Comparison of ENCODE assay signal across 27 cellular contexts in the genomic region with DNA sequence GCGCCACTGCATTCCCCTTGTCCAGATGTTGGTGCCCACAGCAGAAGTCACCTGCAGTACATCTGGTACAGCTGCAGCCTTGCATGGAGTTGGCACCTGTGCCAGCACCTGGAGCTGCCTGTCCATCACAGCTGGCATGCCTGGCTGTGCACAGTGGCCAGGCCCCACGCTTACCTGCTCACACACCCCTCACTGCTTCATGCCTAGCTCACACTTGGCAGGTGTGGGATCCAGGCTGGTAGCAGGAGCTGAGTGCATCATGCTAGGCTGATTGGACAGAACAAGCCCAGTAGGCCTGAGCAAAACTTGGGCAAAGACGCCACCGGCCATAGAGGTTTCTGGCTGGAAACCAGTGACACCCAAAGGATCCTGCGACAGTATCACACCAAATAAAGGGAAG.
"Had no signal": no experiment of that assay in that cellular context is flagged by ENCODE, and none has a peak within 500 bp of the region (broad histone marks: within the 10 kb centered on the region; RNA-seq: fewer than 3 reads in every experiment).

No MANE protein-coding gene starts in this region.

- H3K9me3 ChIP-seq: ovary, psoas muscle, right lobe of liver, sigmoid colon, thoracic aorta, thyroid gland, tibial nerve, uterus had no signal

- H3K36me3 Mint-ChIP-seq: naive B cell; naive thymus-derived CD8-positive, alpha-beta T cell; natural killer cell treated with Interleukin-12 subunit alpha and Interleukin-12 subunit beta and Interleukin-15 and Interleukin-18, amount 100 ng/mL, for 72 hours; stimulated activated naive B cell treated with anti-CD40 and anti-IgM and Interleukin-4, amounts not matched to agents 10 μg/mL and 1 μg/mL and 100 μg/mL, for 72 hours; type B pancreatic cell had no signal

- DNase-seq: naive B cell; naive thymus-derived CD8-positive, alpha-beta T cell; nephron progenitor cell; occipital lobe; ovary; psoas muscle; right cardiac atrium; right lobe of liver; sigmoid colon; small intestine; stimulated activated CD4-positive, alpha-beta T cell treated with anti-CD3 and anti-CD28 coated beads, Interleukin-15, amount 100 ng/mL, for 24 hours; stimulated activated CD4-positive, alpha-beta T cell treated with anti-CD3 and anti-CD28 coated beads, Interleukin-2, amount 100 ng/mL, for 24 hours; stimulated activated CD4-positive, alpha-beta T cell treated with anti-CD3 and anti-CD28 coated beads, Interleukin-2, amount 100 ng/mL, for 48 hours; stimulated activated CD4-positive, alpha-beta T cell treated with anti-CD3 and anti-CD28 coated beads, Interleukin-4, amount 100 ng/mL, for 24 hours; stimulated activated naive B cell treated with anti-CD40 and anti-IgM and Interleukin-4, amounts not matched to agents 10 μg/mL and 1 μg/mL and 100 μg/mL, for 72 hours; stimulated activated naive CD4-positive, alpha-beta T cell treated with Interleukin-2 at 50 U/mL for 16 hours; stomach; thyroid gland; uterus had no signal

- H3K9me3 Mint-ChIP-seq: type B pancreatic cell had no signal

- H3K4me3 ChIP-seq: ovary, psoas muscle, right lobe of liver, sigmoid colon, stomach, thoracic aorta, thyroid gland, tibial nerve, uterus had no signal

- H3K9ac ChIP-seq: parathyroid adenoma had no signal

- H3K27me3 Mint-ChIP-seq: naive B cell; naive thymus-derived CD8-positive, alpha-beta T cell; natural killer cell treated with Interleukin-12 subunit alpha and Interleukin-12 subunit beta and Interleukin-15 and Interleukin-18, amount 100 ng/mL, for 72 hours; progenitor cell of endocrine pancreas; stimulated activated naive B cell treated with anti-CD40 and anti-IgM and Interleukin-4, amounts not matched to agents 10 μg/mL and 1 μg/mL and 100 μg/mL, for 72 hours; stimulated activated naive CD8-positive, alpha-beta T cell treated with anti-CD3 and anti-CD28 coated beads, Interleukin-15, Interleukin-2, amounts not matched to agents 100 ng/mL and 50 ng/mL, for 24 hours; type B pancreatic cell had no signal

- H3K4me1 Mint-ChIP-seq: naive B cell; naive thymus-derived CD8-positive, alpha-beta T cell; nephron progenitor cell; neural crest cell; stimulated activated naive B cell treated with anti-CD40 and anti-IgM and Interleukin-4, amounts not matched to agents 10 μg/mL and 1 μg/mL and 100 μg/mL, for 72 hours had no signal

- H3K27ac Mint-ChIP-seq: naive B cell; naive thymus-derived CD8-positive, alpha-beta T cell; natural killer cell treated with Interleukin-12 subunit alpha and Interleukin-12 subunit beta and Interleukin-15 and Interleukin-18, amount 100 ng/mL, for 72 hours; nephron progenitor cell; progenitor cell of endocrine pancreas; stimulated activated naive B cell treated with anti-CD40 and anti-IgM and Interleukin-4, amounts not matched to agents 10 μg/mL and 1 μg/mL and 100 μg/mL, for 72 hours; stimulated activated naive CD8-positive, alpha-beta T cell treated with anti-CD3 and anti-CD28 coated beads, Interleukin-15, Interleukin-2, amounts not matched to agents 100 ng/mL and 50 ng/mL, for 24 hours; type B pancreatic cell had no signal

- H3K36me3 ChIP-seq: ovary, right lobe of liver, sigmoid colon, stomach, thoracic aorta, thyroid gland, tibial nerve, uterus had no signal

- H3K4me3 Mint-ChIP-seq: naive B cell; naive thymus-derived CD8-positive, alpha-beta T cell; natural killer cell treated with Interleukin-12 subunit alpha and Interleukin-12 subunit beta and Interleukin-15 and Interleukin-18, amount 100 ng/mL, for 72 hours; nephron progenitor cell; neural crest cell; stimulated activated naive B cell treated with anti-CD40 and anti-IgM and Interleukin-4, amounts not matched to agents 10 μg/mL and 1 μg/mL and 100 μg/mL, for 72 hours; stimulated activated naive CD8-positive, alpha-beta T cell treated with anti-CD3 and anti-CD28 coated beads, Interleukin-15, Interleukin-2, amounts not matched to agents 100 ng/mL and 50 ng/mL, for 24 hours; type B pancreatic cell had no signal

- H3K27ac ChIP-seq: ovary, parathyroid adenoma, psoas muscle, right lobe of liver, sigmoid colon, stomach, thoracic aorta, thyroid gland, tibial nerve, uterus had no signal

- H3K4me1 ChIP-seq: parathyroid adenoma, psoas muscle, right lobe of liver, sigmoid colon, stomach, thyroid gland, tibial nerve, uterus had no signal

- ATAC-seq: naive thymus-derived CD8-positive, alpha-beta T cell; natural killer cell treated with Interleukin-12 subunit alpha and Interleukin-12 subunit beta and Interleukin-15 and Interleukin-18, amount 100 ng/mL, for 72 hours; psoas muscle; right cardiac atrium had no signal

- H3K27me3 ChIP-seq: ovary, right lobe of liver, sigmoid colon, stomach, thyroid gland, tibial nerve, uterus had no signal

- H2AFZ ChIP-seq: parathyroid adenoma had no signal
